ENCODE assay signal across 13 cellular contexts in genomic region chr3:30691249-30691880, GRCh38.
DNase-seq lines count a peak whose midpoint lies in the region; ATAC-seq and TF ChIP-seq lines count a peak whose summit lies in the region.
"Had no signal": no experiment of that assay in that cellular context is flagged by ENCODE, and none has a peak within 500 bp of the region (broad histone marks: within the 10 kb centered on the region; RNA-seq: fewer than 3 reads in every experiment).

No MANE protein-coding gene starts in this region.

- H3K4me3 ChIP-seq in BE2C (ENCODE audit: low read depth, low read length) (no peak overlapping the region), esophagus muscularis mucosa (no peak overlapping the region)

- no peak overlapping the region for H3K4me3 Mint-ChIP-seq in IgD-negative memory B cell

- no peak for TF ChIP-seq POLR2A in esophagus muscularis mucosa (IDR thresholded peaks at IDR 0.05; ENCODE audit: low read depth)

- H3K4me1 ChIP-seq in BE2C (peaks cover 9% of the 10 kb centered on the region), esophagus muscularis mucosa (peaks cover 65 to 96% (median 88%) of the 10 kb centered on the region in 4 donors)

- DNase-seq in BE2C, result peak; percentile 15
- no peak for DNase-seq in esophagus muscularis mucosa (ENCODE audit: extremely low spot score)
- peak; percentile 78 for DNase-seq in posterior vena cava (ENCODE audit: low spot score)
- DNase-seq in EL, result no peak
- DNase-seq in SKM-1 treated with dmso at 0.1 percent for 144 hours (lab: John Stamatoyannopoulos, UW; ENCODE audit: unreplicated experiment), result no peak
- DNase-seq: activated T-cell treated with anti-CD3 and anti-CD28 coated beads for 4 hours; COR-L47; NCI-H2171 treated with DMSO at 0.1 percent for 48 hours; stimulated activated CD4-positive, alpha-beta T cell treated with anti-CD3 and anti-CD28 coated beads, Interleukin-12 subunit alpha, Interleukin-12 subunit beta, amount 100 ng/mL, for 4 hours had no signal

- no peaks in the 10 kb centered on the region for H3K9me3 ChIP-seq in BE2C
- H3K9me3 ChIP-seq in esophagus muscularis mucosa, result no peaks in the 10 kb centered on the region

- 32% methylated on average over 10 of the region's 10 CpGs for WGBS in esophagus muscularis mucosa

- no peaks in the 10 kb centered on the region for H3K27me3 ChIP-seq in BE2C
- H3K27me3 ChIP-seq in esophagus muscularis mucosa, result no peaks in the 10 kb centered on the region

- peak overlapping the region; percentile 62 to 73 (median 73) for H3K27ac ChIP-seq in esophagus muscularis mucosa (replicated peaks in 1 of 4)

- TF ChIP-seq CTCF in BE2C (IDR thresholded peaks at IDR 0.05; ENCODE audit: low read depth, low read length) (no peak), esophagus muscularis mucosa (IDR thresholded peaks at IDR 0.05) (no peak)

- H3K27me3 Mint-ChIP-seq in IgD-negative memory B cell, result no peaks in the 10 kb centered on the region

- TF ChIP-seq EP300 in esophagus muscularis mucosa (IDR thresholded peaks at IDR 0.05), result no peak

- intact Hi-C loops in esophagus muscularis mucosa (cut with DNase I) (loop anchor here (5.0 to 10.0 kb wide), 5 partner anchors 84 to 579 kb away; partner anchors contain the start of gene TGFBR2), posterior vena cava (cut with DNase I) (loop anchor here in 1 of 2 donors (5.0 kb wide), 1 partner anchor 579 kb away; no protein-coding TSS in a partner anchor)

- no peaks in the 10 kb centered on the region for H3K36me3 ChIP-seq in BE2C
- H3K36me3 ChIP-seq in esophagus muscularis mucosa, result peaks cover 18 to 80% (median 48%) of the 10 kb centered on the region in 4 donors

- no peak for ATAC-seq in HG02840 (IDR thresholded peaks at IDR 0.05; ENCODE audit: low FRiP score, unreplicated experiment)
- ATAC-seq in GM19328 (IDR thresholded peaks at IDR 0.05; ENCODE audit: unreplicated experiment), result no peak
- ATAC-seq: esophagus mucosa had no signal

- H3K36me3 Mint-ChIP-seq in IgD-negative memory B cell, result peaks cover 4% of the 10 kb centered on the region

- H3K9me3 Mint-ChIP-seq in IgD-negative memory B cell, result no peaks in the 10 kb centered on the region

- peaks cover 18 to 49% (median 42%) of the 10 kb centered on the region in 3 donors for H3K4me1 Mint-ChIP-seq in IgD-negative memory B cell

- peak overlapping the region in 2 of 3 donors; percentile 73 to 90 for H3K27ac Mint-ChIP-seq in IgD-negative memory B cell

Comparison
In these comparisons a context has a peak if more than half of its experiments do, and no peak if none do; other contexts are left out.
1. DNase-seq: peak in BE2C (single experiment) and posterior vena cava (single experiment); none in esophagus muscularis mucosa (single experiment), EL (single experiment) and SKM-1 treated with dmso at 0.1 percent for 144 hours (single experiment).